In the genomic region with DNA sequence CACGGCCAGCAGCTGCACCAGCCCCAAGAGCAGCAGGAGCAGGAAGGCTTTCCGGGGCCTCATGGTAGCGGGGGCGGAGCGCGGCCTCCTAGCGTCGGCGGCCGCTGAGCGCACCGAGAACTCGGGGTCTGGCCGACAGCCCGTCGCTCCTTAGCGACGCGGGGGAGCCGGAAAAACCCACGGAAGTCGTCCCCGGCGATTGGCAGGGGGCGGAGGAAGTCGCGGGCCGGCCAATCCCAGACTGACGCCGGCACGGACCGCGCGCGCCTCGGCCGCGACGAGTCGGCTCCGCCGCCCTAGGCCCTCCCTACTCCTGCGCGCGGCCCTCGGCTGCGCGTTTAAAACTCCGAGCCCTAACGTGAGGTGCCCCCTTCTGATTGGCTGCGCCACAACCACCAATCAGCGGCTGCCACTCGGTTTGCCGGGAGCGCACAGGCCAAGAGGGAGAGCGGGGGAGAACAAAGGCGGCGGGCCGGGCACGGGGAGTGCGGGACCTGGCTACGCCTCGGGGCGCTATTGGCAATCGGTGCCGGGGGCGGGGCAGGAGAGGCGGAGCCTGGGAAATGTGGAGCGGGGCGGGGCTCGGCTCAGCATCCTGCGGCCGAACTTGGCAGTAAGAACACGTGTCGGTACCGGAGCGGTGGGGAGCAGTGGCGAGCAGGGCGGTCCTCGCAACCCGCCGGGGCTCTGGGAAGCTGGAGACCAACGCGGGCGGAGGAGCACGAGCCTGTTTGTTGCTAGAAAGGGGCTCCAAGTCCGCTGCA, we compare ENCODE assay signal across 8 cellular contexts. TPM values are rescaled to one million over a fixed set of nuclear protein-coding genes. Genes with fewer than 3 reads are reported as not detected.
DNase-seq lines count a peak whose midpoint lies in the region; ATAC-seq and TF ChIP-seq lines count a peak whose summit lies in the region.

A gene with protein sequence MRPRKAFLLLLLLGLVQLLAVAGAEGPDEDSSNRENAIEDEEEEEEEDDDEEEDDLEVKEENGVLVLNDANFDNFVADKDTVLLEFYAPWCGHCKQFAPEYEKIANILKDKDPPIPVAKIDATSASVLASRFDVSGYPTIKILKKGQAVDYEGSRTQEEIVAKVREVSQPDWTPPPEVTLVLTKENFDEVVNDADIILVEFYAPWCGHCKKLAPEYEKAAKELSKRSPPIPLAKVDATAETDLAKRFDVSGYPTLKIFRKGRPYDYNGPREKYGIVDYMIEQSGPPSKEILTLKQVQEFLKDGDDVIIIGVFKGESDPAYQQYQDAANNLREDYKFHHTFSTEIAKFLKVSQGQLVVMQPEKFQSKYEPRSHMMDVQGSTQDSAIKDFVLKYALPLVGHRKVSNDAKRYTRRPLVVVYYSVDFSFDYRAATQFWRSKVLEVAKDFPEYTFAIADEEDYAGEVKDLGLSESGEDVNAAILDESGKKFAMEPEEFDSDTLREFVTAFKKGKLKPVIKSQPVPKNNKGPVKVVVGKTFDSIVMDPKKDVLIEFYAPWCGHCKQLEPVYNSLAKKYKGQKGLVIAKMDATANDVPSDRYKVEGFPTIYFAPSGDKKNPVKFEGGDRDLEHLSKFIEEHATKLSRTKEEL (minus strand): TSS at position 160 of the 764 bp plus-strand sequence. CDS start 97 bp downstream, at position 63.

- DNase-seq in NCI-H1092 treated with DMSO at 0.1 percent for 48 hours (lab: John Stamatoyannopoulos, UW): peak; percentile 100
- DNase-seq in SKM-1 (lab: John Stamatoyannopoulos, UW; ENCODE audit: unreplicated experiment): peak; percentile 67
- peak; percentile 100 for DNase-seq in activated naive CD4-positive, alpha-beta T cell treated with anti-CD3 and anti-CD28 coated beads, Interleukin-2, amount 50 U/mL, for 72 hours (ENCODE audit: low spot score in 2 of 2)
- peak; percentile 81 for DNase-seq in glomerular endothelial cell (ENCODE audit: extremely low read depth, low read depth, low spot score)
- DNase-seq in occipital lobe (lab: John Stamatoyannopoulos, UW): peak; percentile 99

- H3K27ac ChIP-seq in temporal lobe (ENCODE audit: low read depth, low read length): peak within 1 kb of the TSS; percentile 72

- peaks cover 15 to 18% of the 10 kb centered on the region in 2 donors for H3K36me3 Mint-ChIP-seq in activated naive CD4-positive, alpha-beta T cell treated with anti-CD3 and anti-CD28 coated beads, Interleukin-2, amount 50 U/mL, for 72 hours

- peak; percentile 95 for TF ChIP-seq POLR2A in GM10847 (IDR thresholded peaks at IDR 0.05; ENCODE audit: extremely low read depth, insufficient read length)

- peak; percentile 93 for ATAC-seq in HG02610 (IDR thresholded peaks at IDR 0.05; ENCODE audit: unreplicated experiment)
- peak; percentile 92 to 93 for ATAC-seq in activated naive CD4-positive, alpha-beta T cell treated with anti-CD3 and anti-CD28 coated beads, Interleukin-2, amount 50 U/mL, for 72 hours

- peak within 1 kb of the TSS; percentile 92 to 96 for H3K27ac Mint-ChIP-seq in activated naive CD4-positive, alpha-beta T cell treated with anti-CD3 and anti-CD28 coated beads, Interleukin-2, amount 50 U/mL, for 72 hours

- no peaks in the 10 kb centered on the region for H3K9me3 Mint-ChIP-seq in activated naive CD4-positive, alpha-beta T cell treated with anti-CD3 and anti-CD28 coated beads, Interleukin-2, amount 50 U/mL, for 72 hours

RNA-seq across cellular contexts. Expression of the gene that starts here (rescaled TPM):
- 10 to 100 TPM; 56.7 to 78.0 TPM for total RNA-seq in activated naive CD4-positive, alpha-beta T cell treated with anti-CD3 and anti-CD28 coated beads, Interleukin-2, amount 50 U/mL, for 72 hours
- total RNA-seq in glomerular endothelial cell: 324 and 327 TPM in 2 replicates
- 69.6 TPM for total RNA-seq in occipital lobe
- total RNA-seq in temporal lobe: 32.5 TPM

Comparison
In these comparisons a context has a peak if more than half of its experiments do, and no peak if none do; other contexts are left out.
1. Peak in every context shown above with its lines: DNase-seq, ATAC-seq and H3K27ac ChIP-seq.